Comparison of ENCODE assay signal across 8 cellular contexts in the genomic region with DNA sequence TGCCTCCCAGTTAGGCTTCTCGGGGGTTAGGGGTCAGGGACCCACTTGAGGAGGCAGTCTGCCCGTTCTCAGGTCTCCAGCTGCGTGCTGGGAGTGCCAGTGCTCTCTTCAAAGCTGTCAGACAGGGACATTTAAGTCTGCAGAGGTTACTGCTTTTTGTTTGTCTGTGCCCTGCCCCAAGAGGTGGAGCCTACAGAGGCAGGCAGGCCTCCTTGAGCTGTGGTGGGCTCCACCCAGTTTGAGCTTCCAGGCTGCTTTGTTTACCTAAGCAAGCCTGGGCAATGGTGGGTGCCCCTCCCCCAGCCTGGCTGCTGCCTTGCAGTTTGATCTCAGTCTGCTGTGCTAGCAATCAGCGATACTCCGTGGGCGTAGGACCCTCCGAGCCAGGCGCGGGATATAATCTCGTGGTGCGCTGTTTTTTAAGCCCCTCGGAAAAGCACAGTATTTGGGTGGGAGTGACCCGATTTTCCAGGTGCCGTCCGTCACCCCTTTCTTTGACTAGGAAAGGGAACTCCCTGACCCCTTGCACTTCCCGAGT. TPM values are rescaled to one million over a fixed set of nuclear protein-coding genes. Genes with fewer than 3 reads are reported as not detected.
DNase-seq lines count a peak whose midpoint lies in the region; ATAC-seq, FAIRE-seq and TF ChIP-seq lines count a peak whose summit lies in the region.
"Not testable (repeated sequence)": the region's sequence is repeated elsewhere in the genome, so short reads cannot be mapped to it uniquely, and the experiment has no call there.

No MANE protein-coding gene starts in this region.

- not testable (repeated sequence) for H3K27me3 ChIP-seq in CD8-positive, alpha-beta T cell (ENCODE audit: insufficient read depth, low read length); astrocyte (ENCODE audit: insufficient read depth, low read length); iPS-18a (ENCODE audit: control insufficient read depth, insufficient read depth, low read length)

- H3K4me1 ChIP-seq in CD8-positive, alpha-beta T cell (ENCODE audit: insufficient read depth, low read length): peaks cover 46% of the 10 kb centered on the region
- not testable (repeated sequence) for H3K4me1 ChIP-seq in astrocyte (ENCODE audit: insufficient read depth, low read length)
- peaks cover 18% of the 10 kb centered on the region for H3K4me1 ChIP-seq in iPS-18a (ENCODE audit: control insufficient read depth, low read depth, low read length)

- not testable (repeated sequence) for H3K9me3 ChIP-seq in CD8-positive, alpha-beta T cell (ENCODE audit: low read length); astrocyte (ENCODE audit: insufficient read depth, low read depth, low read length); iPS-18a (ENCODE audit: control insufficient read depth, low read depth, low read length)

- not testable (repeated sequence) for TF ChIP-seq CTCF in CD8-positive, alpha-beta T cell (IDR thresholded peaks at IDR 0.05); astrocyte (IDR thresholded peaks at IDR 0.05; ENCODE audit: insufficient read depth, low read depth, low read length); neural crest cell (conservative IDR thresholded peaks at IDR 0.05)

- H3K27me3 Mint-ChIP-seq in CD8-positive, alpha-beta T cell (ENCODE audit: low read depth); T-helper 2 cell treated with Interferon-gamma antibody and Interleukin-4, amounts not matched to agents 5 μg/mL and 100 μg/mL, for 36 hours (ENCODE audit: low read depth); activated T-cell treated with anti-CD3 and anti-CD28 coated beads, Interleukin-2, amount 50 U/mL, for 24 hours; astrocyte (ENCODE audit: low read depth, unreplicated experiment); neural crest cell (ENCODE audit: low read depth); stimulated activated naive CD8-positive, alpha-beta T cell treated with anti-CD3 and anti-CD28 coated beads, Interleukin-15, Interleukin-2, amounts not matched to agents 100 ng/mL and 50 ng/mL, for 24 hours: not testable (repeated sequence)

- H2AFZ ChIP-seq in astrocyte (ENCODE audit: low read depth, low read length): not testable (repeated sequence)

- intact Hi-C loops in CD8-positive, alpha-beta T cell (cut with DNase I, micrococcal nuclease): loop anchor here in 1 of 2 experiments (2.0 kb wide), 3 partner anchors 14 to 48 kb away; partner anchors contain the start of gene CDC42SE2

- peak overlapping the region; percentile 86 for H3K4me3 Mint-ChIP-seq in CD8-positive, alpha-beta T cell
- peak overlapping the region; percentile 66 for H3K4me3 Mint-ChIP-seq in T-helper 2 cell treated with Interferon-gamma antibody and Interleukin-4, amounts not matched to agents 5 μg/mL and 100 μg/mL, for 36 hours
- H3K4me3 Mint-ChIP-seq in activated T-cell treated with anti-CD3 and anti-CD28 coated beads, Interleukin-2, amount 50 U/mL, for 24 hours: peak overlapping the region; percentile 70
- H3K4me3 Mint-ChIP-seq in astrocyte (ENCODE audit: unreplicated experiment) (peak overlapping the region; percentile 57), neural crest cell (peak overlapping the region; percentile 90)
- peak overlapping the region; percentile 81 for H3K4me3 Mint-ChIP-seq in stimulated activated naive CD8-positive, alpha-beta T cell treated with anti-CD3 and anti-CD28 coated beads, Interleukin-15, Interleukin-2, amounts not matched to agents 100 ng/mL and 50 ng/mL, for 24 hours

- H3K4me1 Mint-ChIP-seq in CD8-positive, alpha-beta T cell (ENCODE audit: low read depth): peaks cover 74% of the 10 kb centered on the region
- H3K4me1 Mint-ChIP-seq in T-helper 2 cell treated with Interferon-gamma antibody and Interleukin-4, amounts not matched to agents 5 μg/mL and 100 μg/mL, for 36 hours (ENCODE audit: low read depth): peaks cover 48% of the 10 kb centered on the region
- H3K4me1 Mint-ChIP-seq in activated T-cell treated with anti-CD3 and anti-CD28 coated beads, Interleukin-2, amount 50 U/mL, for 24 hours (ENCODE audit: low read depth): peaks cover 77% of the 10 kb centered on the region
- peaks cover 32% of the 10 kb centered on the region for H3K4me1 Mint-ChIP-seq in astrocyte (ENCODE audit: low read depth, unreplicated experiment)
- H3K4me1 Mint-ChIP-seq in neural crest cell: peaks cover 42% of the 10 kb centered on the region
- H3K4me1 Mint-ChIP-seq in stimulated activated naive CD8-positive, alpha-beta T cell treated with anti-CD3 and anti-CD28 coated beads, Interleukin-15, Interleukin-2, amounts not matched to agents 100 ng/mL and 50 ng/mL, for 24 hours (ENCODE audit: low read depth): peaks cover 88% of the 10 kb centered on the region

- FAIRE-seq in astrocyte (lab: Jason Lieb, UNC): not testable (repeated sequence)

- TF ChIP-seq EP300 in Ishikawa (IDR thresholded peaks at IDR 0.05; ENCODE audit: borderline replicate concordance): not testable (repeated sequence)

- peak; percentile 36 to 85 (median 70) for DNase-seq in CD8-positive, alpha-beta T cell
- DNase-seq in T-helper 2 cell treated with Interferon-gamma antibody and Interleukin-4, amounts not matched to agents 5 μg/mL and 100 μg/mL, for 36 hours (ENCODE audit: low spot score); activated T-cell treated with anti-CD3 and anti-CD28 coated beads, Interleukin-2, amount 50 U/mL, for 24 hours; astrocyte (ENCODE audit: low read depth): not testable (repeated sequence)
- DNase-seq in neural crest cell (ENCODE audit: low read depth, low spot score): peak; percentile 35

- peak overlapping the region; percentile 33 for H3K4me3 ChIP-seq in CD8-positive, alpha-beta T cell (ENCODE audit: low read depth, low read length)
- H3K4me3 ChIP-seq in astrocyte (ENCODE audit: insufficient read depth, low read depth, low read length); iPS-18a (ENCODE audit: low read length): not testable (repeated sequence)

- peaks cover 30% of the 10 kb centered on the region for H3K36me3 Mint-ChIP-seq in CD8-positive, alpha-beta T cell
- peaks cover 28% of the 10 kb centered on the region for H3K36me3 Mint-ChIP-seq in T-helper 2 cell treated with Interferon-gamma antibody and Interleukin-4, amounts not matched to agents 5 μg/mL and 100 μg/mL, for 36 hours (ENCODE audit: low read depth)
- peaks cover 28% of the 10 kb centered on the region for H3K36me3 Mint-ChIP-seq in activated T-cell treated with anti-CD3 and anti-CD28 coated beads, Interleukin-2, amount 50 U/mL, for 24 hours (ENCODE audit: low read depth)
- H3K36me3 Mint-ChIP-seq in astrocyte (ENCODE audit: low read depth, unreplicated experiment): not testable (repeated sequence)
- H3K36me3 Mint-ChIP-seq in neural crest cell (ENCODE audit: low read depth): peaks cover 12% of the 10 kb centered on the region
- peaks cover 11% of the 10 kb centered on the region for H3K36me3 Mint-ChIP-seq in stimulated activated naive CD8-positive, alpha-beta T cell treated with anti-CD3 and anti-CD28 coated beads, Interleukin-15, Interleukin-2, amounts not matched to agents 100 ng/mL and 50 ng/mL, for 24 hours (ENCODE audit: low read depth)

- peaks cover 41% of the 10 kb centered on the region for H3K79me2 ChIP-seq in astrocyte (ENCODE audit: insufficient read depth, low read length)

- H3K27ac Mint-ChIP-seq in CD8-positive, alpha-beta T cell: peak overlapping the region; percentile 98
- peak overlapping the region; percentile 75 for H3K27ac Mint-ChIP-seq in T-helper 2 cell treated with Interferon-gamma antibody and Interleukin-4, amounts not matched to agents 5 μg/mL and 100 μg/mL, for 36 hours
- peak overlapping the region; percentile 91 for H3K27ac Mint-ChIP-seq in activated T-cell treated with anti-CD3 and anti-CD28 coated beads, Interleukin-2, amount 50 U/mL, for 24 hours
- H3K27ac Mint-ChIP-seq in astrocyte (ENCODE audit: unreplicated experiment): peak overlapping the region; percentile 53
- peak overlapping the region; percentile 98 for H3K27ac Mint-ChIP-seq in neural crest cell (ENCODE audit: unreplicated experiment)
- peak overlapping the region; percentile 93 for H3K27ac Mint-ChIP-seq in stimulated activated naive CD8-positive, alpha-beta T cell treated with anti-CD3 and anti-CD28 coated beads, Interleukin-15, Interleukin-2, amounts not matched to agents 100 ng/mL and 50 ng/mL, for 24 hours

- H3K4me2 ChIP-seq in astrocyte (ENCODE audit: low read length): not testable (repeated sequence)

- CTCF ChIA-PET in CD8-positive, alpha-beta T cell (lab: Charles Lee): interaction anchor here (0.8 kb wide), 1 partner anchor 40 kb away, joined by 3 read pairs; no protein-coding TSS in a partner anchor

- POLR2A ChIA-PET in CD8-positive, alpha-beta T cell (lab: Charles Lee): interaction anchor here (0.6 to 1.2 kb wide), 4 partner anchors 27 to 67 kb away, joined by 3 to 5 read pairs (median 4); partner anchors contain the start of gene CDC42SE2

- TF ChIP-seq RAD21 in Ishikawa (IDR thresholded peaks at IDR 0.05; ENCODE audit: low read depth): not testable (repeated sequence)

- not testable (repeated sequence) for ATAC-seq in CD8-positive, alpha-beta T cell

- not testable (repeated sequence) for H3K9ac ChIP-seq in astrocyte (ENCODE audit: low read length)
- H3K9ac ChIP-seq in iPS-18a (ENCODE audit: low read length): peak overlapping the region; percentile 28

- peaks cover 31% of the 10 kb centered on the region for H4K20me1 ChIP-seq in astrocyte (ENCODE audit: insufficient read depth, low read length)

- not testable (repeated sequence) for H3K36me3 ChIP-seq in CD8-positive, alpha-beta T cell (ENCODE audit: insufficient read depth, low read length); astrocyte (ENCODE audit: insufficient read depth, low read length); iPS-18a (ENCODE audit: control insufficient read depth, low read depth, low read length)

- H3K27ac ChIP-seq in CD8-positive, alpha-beta T cell (ENCODE audit: low read depth, low read length); astrocyte (ENCODE audit: low read depth, low read length); iPS-18a (ENCODE audit: low read length): not testable (repeated sequence)

- not testable (repeated sequence) for H3K9me3 Mint-ChIP-seq in CD8-positive, alpha-beta T cell; T-helper 2 cell treated with Interferon-gamma antibody and Interleukin-4, amounts not matched to agents 5 μg/mL and 100 μg/mL, for 36 hours; activated T-cell treated with anti-CD3 and anti-CD28 coated beads, Interleukin-2, amount 50 U/mL, for 24 hours; astrocyte (ENCODE audit: unreplicated experiment); neural crest cell; stimulated activated naive CD8-positive, alpha-beta T cell treated with anti-CD3 and anti-CD28 coated beads, Interleukin-15, Interleukin-2, amounts not matched to agents 100 ng/mL and 50 ng/mL, for 24 hours

RNA-seq across cellular contexts. Expression of gene CDC42SE2, which starts 48.5 kb away (rescaled TPM):
- 100 to 1,000 TPM; 340 to 348 TPM for total RNA-seq in CD8-positive, alpha-beta T cell
- total RNA-seq in astrocyte (18.5 and 24.1 TPM in 2 replicates), neural crest cell (24.1 and 25.5 TPM in 2 replicates)

Comparison
In these comparisons a context has a peak if more than half of its experiments do, and no peak if none do; other contexts are left out.
1. RNA of gene CDC42SE2, which starts 48.5 kb away (total RNA-seq): 340 to 348 TPM in CD8-positive, alpha-beta T cell; 24.1 to 25.5 TPM in neural crest cell and 18.5 to 24.1 TPM in astrocyte; every median in the first group is over 10 times any median in the second.
2. Peak in every context shown above with its lines, with median percentiles within 50 percentile points of each other: H3K27ac Mint-ChIP-seq and H3K4me3 Mint-ChIP-seq.